Comparison of ENCODE assay signal across 8 cellular contexts in the genomic region with DNA sequence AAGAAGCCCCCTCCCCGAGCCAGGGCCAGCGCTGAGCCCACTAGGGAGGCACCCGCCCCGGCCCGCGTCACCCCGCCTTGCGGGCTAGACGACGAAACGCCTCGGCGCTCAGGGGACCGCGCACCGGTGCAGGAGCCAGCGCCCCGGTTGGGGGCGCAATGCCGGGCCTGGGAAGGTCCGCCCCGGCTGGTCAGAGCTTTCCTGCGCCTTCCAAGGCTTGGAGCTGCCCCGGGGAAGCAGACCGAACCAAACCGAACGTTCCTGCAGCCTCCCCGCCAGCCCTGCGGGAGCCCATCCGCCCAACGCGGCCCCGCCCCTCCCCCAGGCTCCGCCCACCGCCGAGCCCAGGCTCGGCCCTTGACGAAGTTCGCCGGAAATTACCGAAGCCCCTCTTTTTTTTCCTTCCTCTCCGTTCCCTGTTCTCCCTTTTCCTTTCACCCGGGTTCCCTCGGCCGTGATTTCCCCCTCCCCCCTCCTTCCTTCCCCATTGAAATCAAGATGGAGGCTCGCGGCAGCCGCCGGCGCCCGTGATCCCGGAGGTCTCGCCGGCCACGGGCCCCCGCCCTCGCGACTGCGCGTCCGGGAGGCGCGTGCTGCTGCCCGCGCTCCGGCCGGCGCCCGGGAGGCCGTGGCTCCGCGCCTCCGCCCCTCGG. TPM values are rescaled to one million over a fixed set of nuclear protein-coding genes. Genes with fewer than 3 reads are reported as not detected.
DNase-seq lines count a peak whose midpoint lies in the region; ATAC-seq, FAIRE-seq and TF ChIP-seq lines count a peak whose summit lies in the region.

A gene (plus strand): TSS at position 487 of the 653 bp plus-strand sequence. CDS start 384 bp downstream, outside the sequence.

- no peak for FAIRE-seq in frontal cortex (lab: Jason Lieb, UNC)

- no peaks in the 10 kb centered on the region for H3K9me2 ChIP-seq in Karpas-422 (replicated peaks; ENCODE audit: insufficient read depth, low read length)

- H3K27me3 ChIP-seq in DND-41 (ENCODE audit: insufficient read depth, low read length, poor library complexity) (peaks cover 25% of the 10 kb centered on the region), Karpas-422 (ENCODE audit: low read length) (no peaks in the 10 kb centered on the region), RWPE2 (ENCODE audit: insufficient read depth, poor library complexity, severe bottlenecking) (no peaks in the 10 kb centered on the region), neuronal stem cell (ENCODE audit: control insufficient read depth in 3 of 3, insufficient read depth in 3 of 3, low read depth in 1 of 3, low read length in 3 of 3) (peaks cover 0 to 5% (median 0%) of the 10 kb centered on the region in 3 experiments), subcutaneous abdominal adipose tissue (ENCODE audit: control insufficient read depth in 5 of 5, insufficient read depth in 4 of 5, low read length in 5 of 5) (no peaks in the 10 kb centered on the region)

- H2AFZ ChIP-seq in DND-41 (ENCODE audit: low read depth, low read length) (peak within 1 kb of the TSS; percentile 65), Karpas-422 (ENCODE audit: low read length) (peak within 1 kb of the TSS; percentile 56; the same call in 1 of the 2 replicates), neuronal stem cell (ENCODE audit: low read length) (peak within 1 kb of the TSS; percentile 99)

- H2AK5ac ChIP-seq in neuronal stem cell (ENCODE audit: low read depth, low read length) = peak within 1 kb of the TSS; percentile 85

- H4K20me1 ChIP-seq in DND-41 (ENCODE audit: insufficient read depth, low read length) = no peaks in the 10 kb centered on the region
- no peaks in the 10 kb centered on the region for H4K20me1 ChIP-seq in Karpas-422 (ENCODE audit: insufficient read depth, low read depth, low read length)

- H2BK15ac ChIP-seq in neuronal stem cell (ENCODE audit: low read length) = peak within 1 kb of the TSS; percentile 68

- no peaks in the 10 kb centered on the region for H3K36me3 ChIP-seq in DND-41 (ENCODE audit: insufficient read depth, low read length)
- no peaks in the 10 kb centered on the region for H3K36me3 ChIP-seq in Karpas-422 (ENCODE audit: insufficient read depth, low read length)
- peaks cover 4% of the 10 kb centered on the region; the same call in 1 of the 2 replicates for H3K36me3 ChIP-seq in RWPE2 (ENCODE audit: low read depth)
- H3K36me3 ChIP-seq in neuronal stem cell (replicated peaks in 1 of 2; ENCODE audit: control insufficient read depth in 2 of 2, insufficient read depth in 2 of 2, low read length in 2 of 2) = no peaks in the 10 kb centered on the region
- no peaks in the 10 kb centered on the region for H3K36me3 ChIP-seq in subcutaneous abdominal adipose tissue (ENCODE audit: control insufficient read depth in 5 of 5, insufficient read depth in 5 of 5, low read length in 5 of 5)

- H3K9me3 ChIP-seq in DND-41 (ENCODE audit: insufficient read depth, low read length, severe bottlenecking) = no peaks in the 10 kb centered on the region
- H3K9me3 ChIP-seq in Karpas-422 (ENCODE audit: low read length) = no peaks in the 10 kb centered on the region
- H3K9me3 ChIP-seq in RWPE2 (ENCODE audit: severe bottlenecking) = no peaks in the 10 kb centered on the region
- no peaks in the 10 kb centered on the region for H3K9me3 ChIP-seq in neuronal stem cell (replicated peaks in 1 of 2; ENCODE audit: control insufficient read depth in 2 of 2, insufficient read depth in 1 of 2, low read depth in 1 of 2, low read length in 2 of 2)
- H3K9me3 ChIP-seq in subcutaneous abdominal adipose tissue (ENCODE audit: control insufficient read depth in 5 of 5, low read length in 5 of 5) = no peaks in the 10 kb centered on the region

- no peak within 1 kb of the TSS for H3K4ac ChIP-seq in neuronal stem cell (ENCODE audit: low read length)

- H4K8ac ChIP-seq in neuronal stem cell (ENCODE audit: low read depth, low read length) = no peak within 1 kb of the TSS

- peak; percentile 92 for ATAC-seq in DND-41 (ENCODE audit: insufficient read depth, low read depth)
- ATAC-seq in GM21737 (IDR thresholded peaks at IDR 0.05; ENCODE audit: unreplicated experiment) = peak; percentile 40
- peak; percentile 48 for ATAC-seq in RWPE2 (ENCODE audit: low read depth)

- DNase-seq in DND-41 (peak; percentile 73), Karpas-422 (peak; percentile 71), RWPE2 (ENCODE audit: low spot score) (peak; percentile 92), frontal cortex (ENCODE audit: low spot score in 2 of 2) (peak; percentile 94 to 96), neuronal stem cell (ENCODE audit: low spot score) (peak; percentile 93)
- peak; percentile 7 to 77 (median 53) for DNase-seq in activated naive CD4-positive, alpha-beta T cell (lab: John Stamatoyannopoulos, UW)

- H3K27ac ChIP-seq in DND-41 (ENCODE audit: low read length) (no peak within 1 kb of the TSS), Karpas-422 (ENCODE audit: low read length) (no peak within 1 kb of the TSS), RWPE2 (ENCODE audit: poor library complexity, severe bottlenecking) (peak within 1 kb of the TSS; percentile 87), neuronal stem cell (replicated peaks; ENCODE audit: low read length) (peak within 1 kb of the TSS; percentile 94), subcutaneous abdominal adipose tissue (ENCODE audit: low read depth, low read length) (peak within 1 kb of the TSS; percentile 97)

- peak within 1 kb of the TSS; percentile 25 for H3K23ac ChIP-seq in neuronal stem cell (ENCODE audit: low read depth, low read length, poor library complexity)

- H3K4me1 ChIP-seq in DND-41 (ENCODE audit: insufficient read depth, low read length) = peaks cover 10% of the 10 kb centered on the region
- H3K4me1 ChIP-seq in Karpas-422 (ENCODE audit: low read length) = peaks cover 10% of the 10 kb centered on the region
- peaks cover 26% of the 10 kb centered on the region for H3K4me1 ChIP-seq in RWPE2 (ENCODE audit: insufficient read depth, poor library complexity, severe bottlenecking)
- peaks cover 12 to 18% of the 10 kb centered on the region in 2 donors for H3K4me1 ChIP-seq in neuronal stem cell (ENCODE audit: control insufficient read depth in 2 of 2, insufficient read depth in 1 of 2, low read depth in 1 of 2, low read length in 2 of 2)
- H3K4me1 ChIP-seq in subcutaneous abdominal adipose tissue (ENCODE audit: control insufficient read depth in 5 of 5, insufficient read depth in 5 of 5, low read length in 5 of 5) = peaks cover 2 to 41% (median 38%) of the 10 kb centered on the region in 5 donors

- H3K79me2 ChIP-seq in DND-41 (ENCODE audit: insufficient read depth, low read length) (no peaks in the 10 kb centered on the region), Karpas-422 (ENCODE audit: low read length) (no peaks in the 10 kb centered on the region)

- peak within 1 kb of the TSS; percentile 41 for H2BK120ac ChIP-seq in neuronal stem cell (ENCODE audit: low read depth, low read length)

- no peak within 1 kb of the TSS for H4K91ac ChIP-seq in neuronal stem cell (ENCODE audit: low read depth, low read length, poor library complexity)

- peak within 1 kb of the TSS; percentile 87 for H3K14ac ChIP-seq in neuronal stem cell (ENCODE audit: low read length)

- H3K9ac ChIP-seq in DND-41 (ENCODE audit: low read depth, low read length) (peak within 1 kb of the TSS; percentile 47; the same call in 1 of the 2 replicates), Karpas-422 (ENCODE audit: low read length) (no peak within 1 kb of the TSS; the same call in 1 of the 2 replicates), neuronal stem cell (ENCODE audit: low read depth, low read length, poor library complexity) (peak within 1 kb of the TSS; percentile 96), subcutaneous abdominal adipose tissue (ENCODE audit: low read length in 5 of 5) (peak within 1 kb of the TSS; percentile 92 to 99 (median 96))

- H3K4me3 ChIP-seq in DND-41 (ENCODE audit: low read depth in 1 of 2, low read length in 2 of 2) = peak within 1 kb of the TSS in 1 of 2 experiments; percentile 56; a peak in 3 of 4 replicates
- peak within 1 kb of the TSS; percentile 49; the same call in 1 of the 2 replicates for H3K4me3 ChIP-seq in Karpas-422 (ENCODE audit: low read length)
- H3K4me3 ChIP-seq in RWPE2 (ENCODE audit: severe bottlenecking) = peak within 1 kb of the TSS; percentile 99
- peak within 1 kb of the TSS; percentile 97 to 99 for H3K4me3 ChIP-seq in neuronal stem cell (ENCODE audit: low read length in 2 of 2)
- H3K4me3 ChIP-seq in subcutaneous abdominal adipose tissue (ENCODE audit: low read depth in 1 of 5, low read length in 5 of 5) = peak within 1 kb of the TSS; percentile 84 to 96 (median 90)

- H3K4me2 ChIP-seq in DND-41 (ENCODE audit: insufficient read depth, low read length) (peak within 1 kb of the TSS; percentile 62), Karpas-422 (ENCODE audit: low read depth, low read length, poor library complexity, severe bottlenecking) (peak within 1 kb of the TSS; percentile 45), neuronal stem cell (ENCODE audit: insufficient read depth, low read length, poor library complexity, severe bottlenecking) (peak within 1 kb of the TSS; percentile 87)

- peaks cover 7% of the 10 kb centered on the region for H3K79me1 ChIP-seq in neuronal stem cell (ENCODE audit: low read depth, low read length)

- H3K18ac ChIP-seq in neuronal stem cell (ENCODE audit: low read length) = peak within 1 kb of the TSS; percentile 97

- no CpG with 5 or more reads among the region's 74 CpGs for WGBS in neuronal stem cell (ENCODE audit: extremely low coverage in 2 of 2, insufficient read length in 2 of 2, insufficient replicate concordance in 1 of 2), 2 donors

- TF ChIP-seq CTCF in DND-41 (IDR thresholded peaks at IDR 0.05; ENCODE audit: borderline replicate concordance, extremely low read depth, low read length, poor library complexity, severe bottlenecking) (no peak), RWPE2 (IDR thresholded peaks at IDR 0.05; ENCODE audit: poor library complexity, severe bottlenecking) (peak; percentile 50)

- H2BK12ac ChIP-seq in neuronal stem cell (ENCODE audit: low read length) = no peak within 1 kb of the TSS

- H2BK5ac ChIP-seq in neuronal stem cell (ENCODE audit: low read length) = no peak within 1 kb of the TSS

RNA-seq across cellular contexts. Expression of the gene that starts here (rescaled TPM):
- total RNA-seq in Karpas-422 (2014; rRNA removed; shearing (Covaris generic); ENCODE audit: low replicate concordance) = 0.04 and 0.25 TPM in 2 replicates
- 310 TPM for total RNA-seq in frontal cortex
- 21.6 TPM for polyA plus RNA-seq in neuronal stem cell (2013, experiment 1 of 2)
- polyA plus RNA-seq in neuronal stem cell (2013, experiment 2 of 2) = 22.4 TPM

Comparison
In these comparisons a context has a peak if more than half of its experiments do, and no peak if none do; other contexts are left out.
1. RNA of the gene that starts here (total RNA-seq): 310 TPM in frontal cortex (single experiment); 0.04 to 0.25 TPM in Karpas-422; every median in the first group is over 100 times any median in the second.
2. Peak in DNase-seq, H3K4me3 ChIP-seq and H3K4me2 ChIP-seq in Karpas-422; RNA of the gene not detected or under 1 TPM.
3. ATAC-seq: peak in every context shown above with its lines; median percentile 92 in DND-41; 48 in RWPE2; 40 in GM21737.
4. H3K27ac ChIP-seq: peak in RWPE2 (single experiment), neuronal stem cell (single experiment) and subcutaneous abdominal adipose tissue (single experiment); none in DND-41 (single experiment) and Karpas-422 (single experiment).
5. Peak in every context shown above with its lines, with median percentiles within 50 percentile points of each other: DNase-seq, H2AFZ ChIP-seq and H3K4me2 ChIP-seq.